In the genomic region with DNA sequence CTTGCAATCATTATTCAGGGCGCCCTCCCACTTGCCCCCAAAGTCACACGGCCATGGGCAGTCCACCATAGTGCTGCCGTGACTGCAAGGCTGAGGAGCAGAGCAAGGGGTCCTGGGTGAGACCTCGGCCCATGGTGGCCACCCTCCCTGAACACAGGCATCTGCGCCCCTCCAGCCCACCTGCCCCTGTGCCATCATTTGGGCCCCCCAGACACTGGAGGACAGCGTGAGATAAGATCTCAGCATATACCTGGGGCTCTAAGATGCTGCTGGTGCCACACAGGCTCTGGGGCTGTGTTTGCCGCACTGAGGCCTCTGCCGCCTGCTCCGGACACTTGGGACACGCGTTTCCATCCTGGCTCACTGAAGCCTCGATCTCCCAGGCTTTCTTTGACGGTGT, we compare ENCODE assay signal across 18 cellular contexts.
"Had no signal": no experiment of that assay in that cellular context is flagged by ENCODE, and none has a peak within 500 bp of the region (broad histone marks: within the 10 kb centered on the region; RNA-seq: fewer than 3 reads in every experiment).

No MANE protein-coding gene starts in this region.

- H3K9me3 ChIP-seq: esophagus squamous epithelium, lower lobe of right lung, suprapubic skin had no signal

- DNase-seq: activated CD4-positive, alpha-beta T cell treated with anti-CD3 and anti-CD28 coated beads for 4 hours; esophagus squamous epithelium; foreskin fibroblast; left cardiac atrium; lower lobe of right lung; naive B cell; occipital lobe; SHP77 treated with DMSO at 0.1 percent for 48 hours; stimulated activated naive B cell treated with anti-CD40 and anti-IgM and Interleukin-4, amounts not matched to agents 10 μg/mL and 1 μg/mL and 100 μg/mL, for 72 hours; T-helper 9 cell had no signal

- H3K27ac Mint-ChIP-seq: activated T-helper 1 cell treated with anti-CD3 and anti-CD28 coated beads, Interleukin-12 subunit alpha, Interleukin-12 subunit beta, Interleukin-2, Interleukin-4 antibody, amounts not matched to agents 30 ng/mL and 10 ng/mL and 1 ng/mL, durations not matched to agents 14 hours and 24 hours and 36 hours; naive B cell; progenitor cell of endocrine pancreas; stimulated activated naive B cell treated with anti-CD40 and anti-IgM and Interleukin-4, amounts not matched to agents 10 μg/mL and 1 μg/mL and 100 μg/mL, for 72 hours had no signal

- H3K27ac ChIP-seq: cardiac muscle cell, esophagus squamous epithelium, lower lobe of right lung, suprapubic skin had no signal

- H3K4me2 ChIP-seq: smooth muscle cell had no signal

- H3K9me3 Mint-ChIP-seq: activated T-helper 1 cell treated with anti-CD3 and anti-CD28 coated beads, Interleukin-12 subunit alpha, Interleukin-12 subunit beta, Interleukin-2, Interleukin-4 antibody, amounts not matched to agents 30 ng/mL and 10 ng/mL and 1 ng/mL, durations not matched to agents 14 hours and 24 hours and 36 hours; naive B cell; stimulated activated naive B cell treated with anti-CD40 and anti-IgM and Interleukin-4, amounts not matched to agents 10 μg/mL and 1 μg/mL and 100 μg/mL, for 72 hours; type B pancreatic cell had no signal

- H3K36me3 Mint-ChIP-seq: naive B cell had no signal

- H3K4me3 Mint-ChIP-seq: stimulated activated naive B cell treated with anti-CD40 and anti-IgM and Interleukin-4, amounts not matched to agents 10 μg/mL and 1 μg/mL and 100 μg/mL, for 72 hours had no signal

- ATAC-seq: left cardiac atrium; lower lobe of right lung; right cardiac atrium; stimulated activated naive B cell treated with anti-CD40 and anti-IgM and Interleukin-4, amounts not matched to agents 10 μg/mL and 1 μg/mL and 100 μg/mL, for 72 hours had no signal

- H3K4me3 ChIP-seq: cardiac muscle cell, esophagus squamous epithelium, lower lobe of right lung, smooth muscle cell, suprapubic skin had no signal

- H3K27me3 Mint-ChIP-seq: naive B cell, progenitor cell of endocrine pancreas, type B pancreatic cell had no signal

- FAIRE-seq: colon had no signal

- H3K27me3 ChIP-seq: cardiac muscle cell, esophagus squamous epithelium, suprapubic skin had no signal
